ENCODE assay signal across 9 cellular contexts in the genomic region with DNA sequence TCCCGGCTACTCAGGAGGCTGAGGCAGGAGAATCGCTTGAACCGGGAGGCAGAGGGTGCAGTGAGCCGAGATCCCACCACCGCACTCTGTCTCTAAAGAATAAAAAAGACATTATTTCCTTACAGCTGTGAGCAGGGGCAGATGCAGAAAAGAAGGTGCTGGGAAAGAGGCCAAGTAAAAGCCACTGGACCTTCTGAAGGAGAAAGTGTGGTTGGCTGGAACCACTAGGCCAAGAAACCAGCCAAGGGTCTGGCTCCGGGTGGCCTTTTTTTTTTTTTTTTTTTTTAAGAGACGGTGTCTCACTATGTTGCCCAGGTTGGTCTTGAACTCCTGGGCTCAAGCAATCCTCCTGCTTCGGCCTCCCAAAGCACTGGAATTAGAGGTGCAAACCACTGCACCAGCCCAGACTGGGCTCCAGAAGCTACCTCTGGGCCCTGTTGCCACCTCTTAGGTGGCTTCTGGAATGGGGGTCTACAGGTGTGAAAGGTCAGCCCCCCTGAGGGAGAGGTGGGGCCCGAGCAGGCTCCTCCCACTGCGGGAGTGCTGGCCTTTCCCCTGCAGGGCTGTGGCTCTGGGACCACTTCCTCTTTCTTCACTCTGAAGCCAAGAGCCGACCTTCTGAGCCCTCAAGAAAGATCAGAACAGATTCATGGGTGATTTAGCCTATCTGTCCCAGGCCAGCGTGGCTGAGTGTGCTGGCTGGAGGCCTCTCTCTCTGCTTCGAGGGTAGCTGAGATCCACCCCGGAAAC. TPM values are rescaled to one million over a fixed set of nuclear protein-coding genes. Genes with fewer than 3 reads are reported as not detected.
DNase-seq lines count a peak whose midpoint lies in the region; TF ChIP-seq lines count a peak whose summit lies in the region.
"Had no signal": no experiment of that assay in that cellular context is flagged by ENCODE, and none has a peak within 500 bp of the region (broad histone marks: within the 10 kb centered on the region; RNA-seq: fewer than 3 reads in every experiment).

A gene with protein sequence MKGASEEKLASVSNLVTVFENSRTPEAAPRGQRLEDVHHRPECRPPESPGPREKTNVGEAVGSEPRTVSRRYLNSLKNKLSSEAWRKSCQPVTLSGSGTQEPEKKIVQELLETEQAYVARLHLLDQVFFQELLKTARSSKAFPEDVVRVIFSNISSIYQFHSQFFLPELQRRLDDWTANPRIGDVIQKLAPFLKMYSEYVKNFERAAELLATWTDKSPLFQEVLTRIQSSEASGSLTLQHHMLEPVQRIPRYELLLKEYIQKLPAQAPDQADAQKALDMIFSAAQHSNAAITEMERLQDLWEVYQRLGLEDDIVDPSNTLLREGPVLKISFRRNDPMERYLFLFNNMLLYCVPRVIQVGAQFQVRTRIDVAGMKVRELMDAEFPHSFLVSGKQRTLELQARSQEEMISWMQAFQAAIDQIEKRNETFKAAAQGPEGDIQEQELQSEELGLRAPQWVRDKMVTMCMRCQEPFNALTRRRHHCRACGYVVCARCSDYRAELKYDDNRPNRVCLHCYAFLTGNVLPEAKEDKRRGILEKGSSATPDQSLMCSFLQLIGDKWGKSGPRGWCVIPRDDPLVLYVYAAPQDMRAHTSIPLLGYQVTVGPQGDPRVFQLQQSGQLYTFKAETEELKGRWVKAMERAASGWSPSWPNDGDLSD (plus strand): TSS at position 595 of the 750 bp plus-strand sequence. CDS start 163 bp downstream, outside the sequence.

- no peaks in the 10 kb centered on the region for H4K20me1 ChIP-seq in OCI-LY1 (ENCODE audit: insufficient read depth, low read length)
- H4K20me1 ChIP-seq in PC-9 (ENCODE audit: insufficient read depth), result no peaks in the 10 kb centered on the region

- H3K4me3 Mint-ChIP-seq in immature natural killer cell, result peak within 1 kb of the TSS; percentile 36 to 72 (median 51)

- TF ChIP-seq CTCF in OCI-LY1 (IDR thresholded peaks at IDR 0.05; ENCODE audit: low read length) (no peak), PC-9 (conservative IDR thresholded peaks at IDR 0.05) (no peak)

- H3K79me2 ChIP-seq in OCI-LY1 (ENCODE audit: insufficient read depth, low read length) (no peaks in the 10 kb centered on the region), PC-9 (ENCODE audit: low read depth) (no peaks in the 10 kb centered on the region)

- H3K4me3 ChIP-seq in H7 (ENCODE audit: insufficient read depth, low read depth, low read length) (no peak within 1 kb of the TSS), OCI-LY1 (ENCODE audit: low read depth, low read length, poor library complexity, severe bottlenecking) (peak within 1 kb of the TSS; percentile 68), SJCRH30 (no peak within 1 kb of the TSS), PC-9 (no peak within 1 kb of the TSS)

- intact Hi-C loops in PC-9 (cut with micrococcal nuclease; ENCODE audit: unreplicated experiment), result no loop called here

- peaks cover 16 to 26% of the 10 kb centered on the region in 2 donors for H3K4me1 Mint-ChIP-seq in immature natural killer cell

- H3K9me3 ChIP-seq in OCI-LY1 (ENCODE audit: low read length) (no peaks in the 10 kb centered on the region), SJCRH30 (replicated peaks) (no peaks in the 10 kb centered on the region), PC-9 (ENCODE audit: insufficient read depth, low read depth) (no peaks in the 10 kb centered on the region)

- peaks cover 0 to 4% (median 4%) of the 10 kb centered on the region in 3 donors for H3K27me3 Mint-ChIP-seq in immature natural killer cell (ENCODE audit: low read depth in 3 of 3)

- H3K9me3 Mint-ChIP-seq in immature natural killer cell, result no peaks in the 10 kb centered on the region

- peaks cover 40% of the 10 kb centered on the region for H3K4me1 ChIP-seq in OCI-LY1 (ENCODE audit: insufficient read depth, low read length, severe bottlenecking)
- no peaks in the 10 kb centered on the region for H3K4me1 ChIP-seq in SJCRH30
- H3K4me1 ChIP-seq in PC-9 (replicated peaks; ENCODE audit: insufficient read depth), result no peaks in the 10 kb centered on the region

- H3K36me3 Mint-ChIP-seq in immature natural killer cell, result no peaks in the 10 kb centered on the region

- H3K4me2 ChIP-seq in OCI-LY1 (ENCODE audit: low read length), result peak within 1 kb of the TSS; percentile 85
- no peak within 1 kb of the TSS for H3K4me2 ChIP-seq in PC-9

- H3F3A ChIP-seq in OCI-LY1 (ENCODE audit: insufficient read depth, low read length), result no peaks in the 10 kb centered on the region
- H3F3A ChIP-seq in PC-9 (ENCODE audit: insufficient read depth, low read depth), result no peaks in the 10 kb centered on the region

- TF ChIP-seq POLR2A in GM18526 (IDR thresholded peaks at IDR 0.05; ENCODE audit: extremely low read depth, insufficient read length), result peak; percentile 74

- peak within 1 kb of the TSS; percentile 51 for H3K27ac ChIP-seq in OCI-LY1 (ENCODE audit: low read depth, low read length, poor library complexity, severe bottlenecking)
- no peak within 1 kb of the TSS for H3K27ac ChIP-seq in SJCRH30
- H3K27ac ChIP-seq in PC-9, result no peak within 1 kb of the TSS
- H3K27ac ChIP-seq: epithelial cell of prostate had no signal

- peak; percentile 67 for DNase-seq in H7
- no peak for DNase-seq in immature natural killer cell
- DNase-seq in ureter (ENCODE audit: low spot score), result no peak
- no peak for DNase-seq in activated gamma-delta T cell (lab: John Stamatoyannopoulos, UW)
- DNase-seq in SJCRH30, result no peak
- no peak for DNase-seq in PC-9

- H2AFZ ChIP-seq in OCI-LY1 (ENCODE audit: low read length), result no peak within 1 kb of the TSS
- no peak within 1 kb of the TSS for H2AFZ ChIP-seq in PC-9

- no peaks in the 10 kb centered on the region for H3K36me3 ChIP-seq in H7 (replicated peaks; ENCODE audit: control insufficient read depth, insufficient read depth, low read length)
- H3K36me3 ChIP-seq in OCI-LY1 (ENCODE audit: insufficient read depth, low read length), result no peaks in the 10 kb centered on the region
- H3K36me3 ChIP-seq in SJCRH30, result no peaks in the 10 kb centered on the region
- H3K36me3 ChIP-seq in PC-9 (ENCODE audit: low read depth), result no peaks in the 10 kb centered on the region

- no peaks in the 10 kb centered on the region for H3K9me2 ChIP-seq in OCI-LY1 (ENCODE audit: low read depth, low read length)
- no peaks in the 10 kb centered on the region for H3K9me2 ChIP-seq in PC-9 (ENCODE audit: insufficient read depth)

- BruUV-seq in PC-9 (replicated peaks; lab: Mats Ljungman, UMichigan), result no TSS peak

- CTCF ChIA-PET in PC-9 (lab: Charles Lee), result interaction anchor here (0.5 kb wide), 1 partner anchor 280 kb away, joined by 3 read pairs; no protein-coding TSS in a partner anchor

- H3K27me3 ChIP-seq in H7 (ENCODE audit: control insufficient read depth, insufficient read depth, low read length) (no peaks in the 10 kb centered on the region), OCI-LY1 (ENCODE audit: insufficient read depth, low read length) (no peaks in the 10 kb centered on the region), SJCRH30 (no peaks in the 10 kb centered on the region; the same call in 1 of the 2 replicates), PC-9 (ENCODE audit: insufficient read depth, low read depth) (peaks cover 3% of the 10 kb centered on the region; the same call in 1 of the 2 replicates)

- H3K27ac Mint-ChIP-seq in immature natural killer cell, result peak within 1 kb of the TSS in 4 of 6 donors; percentile 26 to 68 (median 51)

- POLR2A ChIA-PET in PC-9 (lab: Charles Lee; ENCODE audit: unreplicated experiment), result interaction anchor here (1.1 kb wide), 1 partner anchor 19 kb away, joined by 8 read pairs; a partner anchor contains a TSS

- peak within 1 kb of the TSS; percentile 67 for H3K9ac ChIP-seq in OCI-LY1 (ENCODE audit: low read length)

RNA-seq across cellular contexts. Expression of the gene that starts here (rescaled TPM):
- 0.04 and 0.17 TPM in 2 replicates for total RNA-seq in H7 (2014; rRNA removed; shearing (Covaris generic))
- polyA plus RNA-seq in immature natural killer cell, result 1 to 10 TPM in 2 of 3 donors, under 1 TPM in 1; 0.77 to 3.6 (median 1.9) TPM
- 32.0 TPM for total RNA-seq in ureter
- total RNA-seq in SJCRH30 (2014; rRNA removed; shearing (Covaris generic)), result not detected in 2 replicates
- 0.50 and 0.55 TPM in 2 replicates for total RNA-seq in PC-9 (2021)

Comparison
In these comparisons a context has a peak if more than half of its experiments do, and no peak if none do; other contexts are left out.
1. RNA of the gene that starts here (total RNA-seq): 32.0 TPM in ureter (single experiment); 0.50 to 0.55 TPM in PC-9, 0.04 to 0.17 TPM in H7 and not detected in SJCRH30; every median in the first group is over 10 times any median in the second.
2. Peak in DNase-seq in H7; RNA of the gene not detected or under 1 TPM.